26 cellular contexts compared by ENCODE assay signal in genomic region chr13:50060718-50061117, GRCh38.
"Had no signal": no experiment of that assay in that cellular context is flagged by ENCODE, and none has a peak within 500 bp of the region (broad histone marks: within the 10 kb centered on the region; RNA-seq: fewer than 3 reads in every experiment).

No MANE protein-coding gene starts in this region.

- FAIRE-seq: endothelial cell of umbilical vein, keratinocyte had no signal

- H3K27ac Mint-ChIP-seq: dendritic cell treated with granulocyte-macrophage colony-stimulating factor and Interleukin-4, amounts not matched to agents 40 ng/mL and 50 ng/mL, for 4 days; memory B cell; progenitor cell of endocrine pancreas; stimulated activated memory B cell treated with anti-CD40 and anti-IgM and Interleukin-4, amounts not matched to agents 10 μg/mL and 1 μg/mL and 100 μg/mL, for 72 hours; type B pancreatic cell had no signal

- DNase-seq: colonic mucosa; effector memory CD4-positive, alpha-beta T cell; foreskin fibroblast; gastrocnemius medialis; head of caudate nucleus; natural killer cell; stimulated activated CD4-positive, alpha-beta T cell treated with anti-CD3 and anti-CD28 coated beads, Interleukin-12 subunit alpha, Interleukin-12 subunit beta, amount 100 ng/mL, for 4 hours; stimulated activated CD4-positive, alpha-beta T cell treated with anti-CD3 and anti-CD28 coated beads, Interleukin-1b, Interleukin-23, amount 100 ng/mL, for 48 hours; stimulated activated CD4-positive, alpha-beta T cell treated with anti-CD3 and anti-CD28 coated beads, Interleukin-4, amount 100 ng/mL, for 24 hours; stimulated activated naive CD8-positive, alpha-beta T cell treated with anti-CD3 and anti-CD28 coated beads, Interleukin-15, Interleukin-2, amounts not matched to agents 100 U/mL and 50 U/mL, for 24 hours; substantia nigra; testis; tibial artery had no signal

- H3K9me3 ChIP-seq: colonic mucosa, esophagus muscularis mucosa, gastrocnemius medialis, testis, tibial artery had no signal

- H3K9me3 Mint-ChIP-seq: dendritic cell treated with granulocyte-macrophage colony-stimulating factor and Interleukin-4, amounts not matched to agents 40 ng/mL and 50 ng/mL, for 4 days; memory B cell; natural killer cell; neural crest cell; stimulated activated memory B cell treated with anti-CD40 and anti-IgM and Interleukin-4, amounts not matched to agents 10 μg/mL and 1 μg/mL and 100 μg/mL, for 72 hours; type B pancreatic cell had no signal

- H2AFZ ChIP-seq: parathyroid adenoma had no signal

- H3K4me1 Mint-ChIP-seq: neural crest cell had no signal

- ATAC-seq: gastrocnemius medialis; natural killer cell; sciatic nerve; stimulated activated memory B cell treated with anti-CD40 and anti-IgM and Interleukin-4, amounts not matched to agents 10 μg/mL and 1 μg/mL and 100 μg/mL, for 72 hours; stimulated activated naive CD8-positive, alpha-beta T cell treated with anti-CD3 and anti-CD28 coated beads, Interleukin-15, Interleukin-2, amounts not matched to agents 100 U/mL and 50 U/mL, for 24 hours had no signal

- H3K4me3 ChIP-seq: colonic mucosa, esophagus muscularis mucosa, gastrocnemius medialis, lung, smooth muscle cell, testis, tibial artery had no signal

- H3K79me2 ChIP-seq: parathyroid adenoma had no signal

- H3K4me2 ChIP-seq: smooth muscle cell had no signal

- H3K27ac ChIP-seq: colonic mucosa, esophagus muscularis mucosa, gastrocnemius medialis, parathyroid adenoma, testis, tibial artery had no signal

- H3K27me3 ChIP-seq: colonic mucosa, esophagus muscularis mucosa, gastrocnemius medialis, testis, tibial artery had no signal

- H3K4me1 ChIP-seq: colonic mucosa, gastrocnemius medialis, parathyroid adenoma, testis had no signal

- H3K9ac ChIP-seq: parathyroid adenoma had no signal

- H3K36me3 Mint-ChIP-seq: natural killer cell had no signal

- H3K27me3 Mint-ChIP-seq: dendritic cell treated with granulocyte-macrophage colony-stimulating factor and Interleukin-4, amounts not matched to agents 40 ng/mL and 50 ng/mL, for 4 days; memory B cell; progenitor cell of endocrine pancreas; stimulated activated memory B cell treated with anti-CD40 and anti-IgM and Interleukin-4, amounts not matched to agents 10 μg/mL and 1 μg/mL and 100 μg/mL, for 72 hours; type B pancreatic cell had no signal

- H3K36me3 ChIP-seq: colonic mucosa had no signal

- H3K4me3 Mint-ChIP-seq: dendritic cell treated with granulocyte-macrophage colony-stimulating factor and Interleukin-4, amounts not matched to agents 40 ng/mL and 50 ng/mL, for 4 days; memory B cell; natural killer cell; neural crest cell; stimulated activated memory B cell treated with anti-CD40 and anti-IgM and Interleukin-4, amounts not matched to agents 10 μg/mL and 1 μg/mL and 100 μg/mL, for 72 hours; type B pancreatic cell had no signal
